In the genomic region with DNA sequence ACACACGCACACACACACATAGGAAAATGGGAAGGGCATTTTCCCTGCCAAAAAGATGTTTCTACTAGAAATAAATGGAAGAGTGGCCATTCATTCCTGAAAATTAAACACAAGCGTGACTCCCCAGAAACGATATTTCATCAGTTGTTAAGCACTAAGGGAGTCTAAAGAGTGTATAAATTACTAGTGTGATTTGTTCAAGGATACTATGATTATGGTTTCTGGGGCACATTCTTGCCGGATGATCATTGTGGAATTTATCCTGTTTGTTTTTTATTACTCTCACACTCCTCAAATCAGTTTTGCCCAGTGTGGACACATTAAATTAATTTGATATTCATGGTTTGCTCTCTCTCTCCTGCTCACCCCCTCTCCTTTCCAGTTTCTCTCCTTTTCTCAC, we compare ENCODE assay signal across 1 cellular context.
TF ChIP-seq lines count a peak whose summit lies in the region.

No MANE protein-coding gene starts in this region.

TF ChIP-seq in HepG2, 621 proteins besides CTCF, POLR2A, EP300 and RAD21:
- TF ChIP-seq IRF1 (CRISPR knock-in tag; IDR thresholded peaks at IDR 0.05; ENCODE audit: low read depth) = no peak
- TF ChIP-seq MBNL3 (CRISPR knock-in tag; conservative IDR thresholded peaks at IDR 0.05) = no peak
- TF ChIP-seq ZNF124 (CRISPR knock-in tag; IDR thresholded peaks at IDR 0.05) = no peak
- TF ChIP-seq ZNF646 (CRISPR knock-in tag; IDR thresholded peaks at IDR 0.05) = no peak
- TF ChIP-seq SYNCRIP (IDR thresholded peaks at IDR 0.05; ENCODE audit: insufficient read depth, low read depth, low read length) = no peak
- TF ChIP-seq ZNF232 (CRISPR knock-in tag; IDR thresholded peaks at IDR 0.05; ENCODE audit: borderline replicate concordance) = no peak
- no peak for TF ChIP-seq NR2F6 (IDR thresholded peaks at IDR 0.05)
- no peak for TF ChIP-seq NR2F6 (CRISPR knock-in tag; IDR thresholded peaks at IDR 0.05)
- no peak for TF ChIP-seq ZBTB44 (CRISPR knock-in tag; IDR thresholded peaks at IDR 0.05)
- TF ChIP-seq, protein P1, sequence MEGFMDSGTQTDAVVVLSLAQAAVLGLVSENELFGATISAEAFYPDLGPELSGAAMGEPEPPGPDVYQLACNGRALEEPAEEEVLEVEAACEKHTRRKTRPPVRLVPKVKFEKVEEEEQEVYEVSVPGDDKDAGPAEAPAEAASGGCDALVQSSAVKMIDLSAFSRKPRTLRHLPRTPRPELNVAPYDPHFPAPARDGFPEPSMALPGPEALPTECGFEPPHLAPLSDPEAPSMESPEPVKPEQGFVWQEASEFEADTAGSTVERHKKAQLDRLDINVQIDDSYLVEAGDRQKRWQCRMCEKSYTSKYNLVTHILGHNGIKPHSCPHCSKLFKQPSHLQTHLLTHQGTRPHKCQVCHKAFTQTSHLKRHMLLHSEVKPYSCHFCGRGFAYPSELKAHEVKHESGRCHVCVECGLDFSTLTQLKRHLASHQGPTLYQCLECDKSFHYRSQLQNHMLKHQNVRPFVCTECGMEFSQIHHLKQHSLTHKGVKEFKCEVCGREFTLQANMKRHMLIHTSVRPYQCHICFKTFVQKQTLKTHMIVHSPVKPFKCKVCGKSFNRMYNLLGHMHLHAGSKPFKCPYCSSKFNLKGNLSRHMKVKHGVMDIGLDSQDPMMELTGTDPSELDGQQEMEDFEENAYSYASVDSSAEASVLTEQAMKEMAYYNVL (CRISPR knock-in tag; IDR thresholded peaks at IDR 0.05; ENCODE audit: borderline replicate concordance) = no peak
- no peak for TF ChIP-seq SRY (CRISPR knock-in tag; IDR thresholded peaks at IDR 0.05)
- TF ChIP-seq ZFP82 (CRISPR knock-in tag; IDR thresholded peaks at IDR 0.05; ENCODE audit: borderline replicate concordance) = no peak
- TF ChIP-seq NR2F1 (CRISPR knock-in tag; IDR thresholded peaks at IDR 0.05) = no peak
- no peak for TF ChIP-seq ZNF460 (CRISPR knock-in tag; IDR thresholded peaks at IDR 0.05; ENCODE audit: borderline replicate concordance)
- TF ChIP-seq CEBPG (CRISPR knock-in tag; IDR thresholded peaks at IDR 0.05) = no peak
- TF ChIP-seq, protein P2, sequence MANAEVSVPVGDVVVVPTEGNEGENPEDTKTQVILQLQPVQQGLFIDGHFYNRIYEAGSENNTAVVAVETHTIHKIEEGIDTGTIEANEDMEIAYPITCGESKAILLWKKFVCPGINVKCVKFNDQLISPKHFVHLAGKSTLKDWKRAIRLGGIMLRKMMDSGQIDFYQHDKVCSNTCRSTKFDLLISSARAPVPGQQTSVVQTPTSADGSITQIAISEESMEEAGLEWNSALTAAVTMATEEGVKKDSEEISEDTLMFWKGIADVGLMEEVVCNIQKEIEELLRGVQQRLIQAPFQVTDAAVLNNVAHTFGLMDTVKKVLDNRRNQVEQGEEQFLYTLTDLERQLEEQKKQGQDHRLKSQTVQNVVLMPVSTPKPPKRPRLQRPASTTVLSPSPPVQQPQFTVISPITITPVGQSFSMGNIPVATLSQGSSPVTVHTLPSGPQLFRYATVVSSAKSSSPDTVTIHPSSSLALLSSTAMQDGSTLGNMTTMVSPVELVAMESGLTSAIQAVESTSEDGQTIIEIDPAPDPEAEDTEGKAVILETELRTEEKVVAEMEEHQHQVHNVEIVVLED (CRISPR knock-in tag; IDR thresholded peaks at IDR 0.05; ENCODE audit: borderline replicate concordance) = no peak
